ENCODE assay signal across 17 cellular contexts in genomic region chr14:53367631-53368030, GRCh38.
DNase-seq lines count a peak whose midpoint lies in the region; FAIRE-seq and TF ChIP-seq lines count a peak whose summit lies in the region.
"Had no signal": no experiment of that assay in that cellular context is flagged by ENCODE, and none has a peak within 500 bp of the region (broad histone marks: within the 10 kb centered on the region; RNA-seq: fewer than 3 reads in every experiment).

No MANE protein-coding gene starts in this region.

- peak overlapping the region; percentile 72 for H3K27ac ChIP-seq in endothelial cell of umbilical vein (ENCODE audit: insufficient read depth, low read depth, low read length)
- H3K27ac ChIP-seq in tibial artery = peak overlapping the region; percentile 9 to 28
- H3K27ac ChIP-seq: C4-2B, neutrophil, WERI-Rb-1 had no signal

- H3K27ac Mint-ChIP-seq in T-helper 2 cell treated with Interferon-gamma antibody and Interleukin-4, amounts not matched to agents 5 μg/mL and 100 μg/mL, for 36 hours = no peak overlapping the region
- no peak overlapping the region for H3K27ac Mint-ChIP-seq in progenitor cell of endocrine pancreas
- H3K27ac Mint-ChIP-seq: IgD-negative memory B cell had no signal

- H2AFZ ChIP-seq in endothelial cell of umbilical vein (ENCODE audit: low read depth, low read length) = no peak overlapping the region

- peaks cover 8% of the 10 kb centered on the region for H3K9me3 Mint-ChIP-seq in T-helper 2 cell treated with Interferon-gamma antibody and Interleukin-4, amounts not matched to agents 5 μg/mL and 100 μg/mL, for 36 hours
- peaks cover 6% of the 10 kb centered on the region for H3K9me3 Mint-ChIP-seq in progenitor cell of endocrine pancreas (ENCODE audit: low read depth)

- H3K4me3 Mint-ChIP-seq in T-helper 2 cell treated with Interferon-gamma antibody and Interleukin-4, amounts not matched to agents 5 μg/mL and 100 μg/mL, for 36 hours = no peak overlapping the region
- no peak overlapping the region for H3K4me3 Mint-ChIP-seq in progenitor cell of endocrine pancreas (ENCODE audit: low read depth)
- H3K4me3 Mint-ChIP-seq: IgD-negative memory B cell had no signal

- peak; percentile 15 for DNase-seq in HCEC 1CT
- peak; percentile 52 for DNase-seq in endothelial cell of umbilical vein (ENCODE audit: low read depth, low spot score)
- peak; percentile 13 for DNase-seq in left kidney (ENCODE audit: low read depth, low spot score)
- DNase-seq in tibial artery = no peak
- DNase-seq in effector CD8-positive, alpha-beta T cell (lab: John Stamatoyannopoulos, UW) = no peak
- no peak for DNase-seq in T-helper 2 cell treated with Interferon-gamma antibody and Interleukin-4, amounts not matched to agents 5 μg/mL and 100 μg/mL, for 36 hours (ENCODE audit: low spot score)
- DNase-seq in progenitor cell of endocrine pancreas (ENCODE audit: low spot score, unreplicated experiment) = no peak
- no peak for DNase-seq in UCSD-AML1 (lab: John Stamatoyannopoulos, UW; ENCODE audit: unreplicated experiment)
- DNase-seq: activated naive CD4-positive, alpha-beta T cell treated with Interleukin-2 at 50 U/mL for 16 hours; NCI-H1092 treated with DMSO at 0.1 percent for 48 hours; NCI-H226; WERI-Rb-1 had no signal

- H3K4me1 ChIP-seq in endothelial cell of umbilical vein (ENCODE audit: control insufficient read depth, extremely low read depth, insufficient read depth, low read length) (peaks cover 45% of the 10 kb centered on the region), tibial artery (peaks cover 0 to 49% (median 25%) of the 10 kb centered on the region in 4 donors)

- H3K27me3 Mint-ChIP-seq in T-helper 2 cell treated with Interferon-gamma antibody and Interleukin-4, amounts not matched to agents 5 μg/mL and 100 μg/mL, for 36 hours (ENCODE audit: low read depth) = no peaks in the 10 kb centered on the region
- no peaks in the 10 kb centered on the region for H3K27me3 Mint-ChIP-seq in progenitor cell of endocrine pancreas

- H3K36me3 ChIP-seq in endothelial cell of umbilical vein (ENCODE audit: control insufficient read depth in 2 of 2, extremely low read depth in 1 of 2, insufficient read depth in 2 of 2, low read length in 2 of 2) (no peaks in the 10 kb centered on the region), tibial artery (no peaks in the 10 kb centered on the region)
- H3K36me3 ChIP-seq: neutrophil, WERI-Rb-1 had no signal

- no peak for TF ChIP-seq CTCF in endothelial cell of umbilical vein (IDR thresholded peaks at IDR 0.05; ENCODE audit: extremely low read depth in 1 of 2, insufficient read depth in 1 of 2, low read depth in 1 of 2, low read length in 2 of 2)
- TF ChIP-seq CTCF in tibial artery (IDR thresholded peaks at IDR 0.05) = no peak
- no peak for TF ChIP-seq CTCF in progenitor cell of endocrine pancreas (IDR thresholded peaks at IDR 0.05; ENCODE audit: unreplicated experiment)

- H3K27me3 ChIP-seq in endothelial cell of umbilical vein (ENCODE audit: control insufficient read depth in 2 of 2, insufficient read depth in 2 of 2, low read length in 2 of 2) = no peaks in the 10 kb centered on the region
- H3K27me3 ChIP-seq in tibial artery = no peaks in the 10 kb centered on the region
- H3K27me3 ChIP-seq: neutrophil had no signal

- TF ChIP-seq POLR2A in endothelial cell of umbilical vein (IDR thresholded peaks at IDR 0.05; ENCODE audit: low read depth, low read length) = no peak

- dilution Hi-C loops in endothelial cell of umbilical vein (cut with MboI; ENCODE audit: extremely low pct_ligation_motif_present, low sequenced_read_pairs) = no loop called here

- H3K36me3 Mint-ChIP-seq in T-helper 2 cell treated with Interferon-gamma antibody and Interleukin-4, amounts not matched to agents 5 μg/mL and 100 μg/mL, for 36 hours (ENCODE audit: low read depth) = no peaks in the 10 kb centered on the region
- no peaks in the 10 kb centered on the region for H3K36me3 Mint-ChIP-seq in progenitor cell of endocrine pancreas (ENCODE audit: insufficient read depth)

- intact Hi-C loops in endothelial cell of umbilical vein (cut with micrococcal nuclease) (loop anchor here (5.0 kb wide), 3 partner anchors 525 to 740 kb away; no protein-coding TSS in a partner anchor), tibial artery (cut with DNase I; ENCODE audit: low total_unique reads) (no loop called here)

- no peaks in the 10 kb centered on the region for H3K9me1 ChIP-seq in endothelial cell of umbilical vein (replicated peaks; ENCODE audit: control insufficient read depth, extremely low read depth, insufficient read depth, low read length)

- POLR2A ChIA-PET in endothelial cell of umbilical vein (lab: Charles Lee) = no interaction called here

- no peak overlapping the region for H3K9ac ChIP-seq in endothelial cell of umbilical vein (replicated peaks; ENCODE audit: extremely low read depth, insufficient read depth, low read length)

- H3K79me2 ChIP-seq in endothelial cell of umbilical vein (ENCODE audit: control insufficient read depth, insufficient read depth, low read length) = no peaks in the 10 kb centered on the region

- no peaks in the 10 kb centered on the region for H4K20me1 ChIP-seq in endothelial cell of umbilical vein (replicated peaks; ENCODE audit: control insufficient read depth, extremely low read depth, insufficient read depth, low read length)

- CTCF ChIA-PET in endothelial cell of umbilical vein (lab: Charles Lee) = interaction anchor here (0.8 to 2.6 kb wide), 6 partner anchors 9 to 62 kb away, joined by 3 to 12 read pairs (median 4); no protein-coding TSS in a partner anchor

- H3K9me3 ChIP-seq in endothelial cell of umbilical vein (replicated peaks; ENCODE audit: control insufficient read depth, insufficient read depth, low read length) (no peaks in the 10 kb centered on the region), tibial artery (no peaks in the 10 kb centered on the region)
- H3K9me3 ChIP-seq: neutrophil had no signal

- no TSS peak for BruUV-seq in endothelial cell of umbilical vein (replicated peaks; lab: Mats Ljungman, UMichigan)

- no peaks in the 10 kb centered on the region for H3K4me1 Mint-ChIP-seq in T-helper 2 cell treated with Interferon-gamma antibody and Interleukin-4, amounts not matched to agents 5 μg/mL and 100 μg/mL, for 36 hours (ENCODE audit: low read depth)
- no peaks in the 10 kb centered on the region for H3K4me1 Mint-ChIP-seq in progenitor cell of endocrine pancreas (ENCODE audit: low read depth)
- H3K4me1 Mint-ChIP-seq: IgD-negative memory B cell had no signal

- H3K4me2 ChIP-seq in endothelial cell of umbilical vein (ENCODE audit: insufficient read depth, low read length) = peak overlapping the region; percentile 63

- H3K4me3 ChIP-seq in endothelial cell of umbilical vein (replicated peaks in 1 of 3; ENCODE audit: insufficient read depth in 1 of 3, low read depth in 1 of 3, low read length in 3 of 3) (no peak overlapping the region), tibial artery (no peak overlapping the region)

- FAIRE-seq in endothelial cell of umbilical vein (lab: Jason Lieb, UNC) = peak; percentile 37
- FAIRE-seq: GM12891, GM19239 had no signal

TF ChIP-seq in endothelial cell of umbilical vein, 7 proteins besides CTCF, POLR2A, EP300 and RAD21:
- peak; percentile 17 for TF ChIP-seq GATA2 (IDR thresholded peaks at IDR 0.05; ENCODE audit: insufficient read depth, insufficient read length, low read depth, low read length)
- TF ChIP-seq POLR2AphosphoS5 (IDR thresholded peaks at IDR 0.05; ENCODE audit: insufficient read depth, low read depth, low read length) = no peak
- TF ChIP-seq MYC (IDR thresholded peaks at IDR 0.05; ENCODE audit: low read depth, low read length) = no peak
- no peak for TF ChIP-seq MAX (IDR thresholded peaks at IDR 0.05; ENCODE audit: insufficient read depth, insufficient read length)
TF ChIP-seq in endothelial cell of umbilical vein: peak in this region for 1.

Comparison
In these comparisons a context has a peak if more than half of its experiments do, and no peak if none do; other contexts are left out.
1. DNase-seq: peak in HCEC 1CT (single experiment), endothelial cell of umbilical vein (single experiment) and left kidney (single experiment); none in tibial artery (0 of 2), effector CD8-positive, alpha-beta T cell (single experiment), T-helper 2 cell treated with Interferon-gamma antibody and Interleukin-4, amounts not matched to agents 5 μg/mL and 100 μg/mL, for 36 hours (single experiment), progenitor cell of endocrine pancreas (single experiment) and UCSD-AML1 (single experiment).